In genomic region chr1:78843111-78843908, GRCh38 we compare ENCODE assay signal across 21 cellular contexts.
DNase-seq lines count a peak whose midpoint lies in the region; ATAC-seq and TF ChIP-seq lines count a peak whose summit lies in the region.
"Had no signal": no experiment of that assay in that cellular context is flagged by ENCODE, and none has a peak within 500 bp of the region (broad histone marks: within the 10 kb centered on the region; RNA-seq: fewer than 3 reads in every experiment).

No MANE protein-coding gene starts in this region.

- no peaks in the 10 kb centered on the region for H4K20me1 ChIP-seq in mammary epithelial cell (ENCODE audit: insufficient read depth, low read length)

- H3K4me1 ChIP-seq in mammary epithelial cell (ENCODE audit: insufficient read depth, low read length) (peaks cover 5% of the 10 kb centered on the region), ascending aorta (no peaks in the 10 kb centered on the region)

- no peak overlapping the region for H2AFZ ChIP-seq in mammary epithelial cell (ENCODE audit: low read depth, low read length)

- no peak for ATAC-seq in HG02870 (IDR thresholded peaks at IDR 0.05; ENCODE audit: unreplicated experiment)
- no peak for ATAC-seq in HG02763 (IDR thresholded peaks at IDR 0.05; ENCODE audit: unreplicated experiment)
- ATAC-seq: activated T-cell treated with anti-CD3 and anti-CD28 coated beads, Interleukin-2, amount 50 U/mL, for 4 hours; GM23338; lower lobe of right lung had no signal

- no peaks in the 10 kb centered on the region for H3K27me3 ChIP-seq in mammary epithelial cell (ENCODE audit: insufficient read depth, low read length)
- no peaks in the 10 kb centered on the region for H3K27me3 ChIP-seq in ascending aorta

- H3K36me3 ChIP-seq in mammary epithelial cell (ENCODE audit: insufficient read depth, low read length) (no peaks in the 10 kb centered on the region), ascending aorta (no peaks in the 10 kb centered on the region)
- H3K36me3 ChIP-seq: lower lobe of right lung had no signal

- in situ Hi-C loops in mammary epithelial cell (cut with MboI; ENCODE audit: low sequenced_read_pairs in 2 of 2): loop anchor here (25.0 kb wide), 1 partner anchor 519 kb away; no protein-coding TSS in a partner anchor

- intact Hi-C loops in mammary epithelial cell (cut with micrococcal nuclease): no loop called here
- intact Hi-C loops in ascending aorta (cut with DNase I): no loop called here

- no peak overlapping the region for H3K4me2 ChIP-seq in mammary epithelial cell (ENCODE audit: insufficient read depth, low read depth, low read length)
- H3K4me2 ChIP-seq: GM23338 had no signal

- H3K27ac ChIP-seq in VCaP: peak overlapping the region; percentile 52
- H3K27ac ChIP-seq in mammary epithelial cell (ENCODE audit: insufficient read depth, low read depth, low read length): no peak overlapping the region
- H3K27ac ChIP-seq in ascending aorta: no peak overlapping the region
- H3K27ac ChIP-seq: C4-2B, lower lobe of right lung had no signal

- 84% methylated on average over 4 of the region's 5 CpGs for WGBS in mammary epithelial cell (ENCODE audit: low coverage, missing lambda C conversion rate)

- DNase-seq in A172 (ENCODE audit: low spot score) (peak; percentile 8), HFF-Myc (ENCODE audit: extremely low read depth, low read depth) (peak; percentile 33), fibroblast of peridontal ligament (ENCODE audit: extremely low read depth) (peak; percentile 49), mammary epithelial cell (no peak), ascending aorta (ENCODE audit: low spot score in 2 of 2) (no peak)
- DNase-seq: 8988T; activated CD4-positive, alpha-beta T cell treated with anti-CD3 and anti-CD28 coated beads for 1 hour; activated CD8-positive, alpha-beta memory T cell treated with anti-CD3 and anti-CD28 coated beads for 24 hours; activated naive CD4-positive, alpha-beta T cell treated with anti-CD3 and anti-CD28 coated beads, Interleukin-2, amount 10 ng/mL, durations not matched to agents 7 days and 5 days; activated T-cell treated with anti-CD3 and anti-CD28 coated beads, Interleukin-2, amount 50 U/mL, for 4 hours; GF-D8; lower lobe of right lung; NCI-H1048; NCI-H2029 treated with DMSO at 0.1 percent for 48 hours; nucleus accumbens; T1000 had no signal

- dilution Hi-C loops in mammary epithelial cell (cut with HindIII; ENCODE audit: low sequenced_read_pairs): no loop called here

- TF ChIP-seq CTCF in HFF-Myc (IDR thresholded peaks at IDR 0.05; ENCODE audit: low read depth, low read length, missing control alignments) (no peak), VCaP (conservative IDR thresholded peaks at IDR 0.05) (no peak), mammary epithelial cell (conservative IDR thresholded peaks at IDR 0.05 in 1 of 2, IDR thresholded peaks at IDR 0.05 in 1 of 2; ENCODE audit: extremely low read depth in 1 of 2, insufficient read depth in 1 of 2, low read depth in 1 of 2, low read length in 2 of 2) (no peak), ascending aorta (IDR thresholded peaks at IDR 0.05) (no peak)

- BruUV-seq in mammary epithelial cell (replicated peaks; lab: Mats Ljungman, UMichigan): no TSS peak

- no peaks in the 10 kb centered on the region for H3K79me2 ChIP-seq in mammary epithelial cell (ENCODE audit: insufficient read depth, low read length)

- CTCF ChIA-PET in mammary epithelial cell (lab: Charles Lee; ENCODE audit: low non-redundant PET): no interaction called here

- no peak overlapping the region for H3K9ac ChIP-seq in mammary epithelial cell (ENCODE audit: insufficient read depth, low read length)

- H3K4me3 ChIP-seq in HFF-Myc (replicated peaks; ENCODE audit: low read depth, low read length) (no peak overlapping the region), mammary epithelial cell (replicated peaks in 1 of 3; ENCODE audit: insufficient read depth in 1 of 3, low read depth in 2 of 3, low read length in 3 of 3) (no peak overlapping the region), ascending aorta (no peak overlapping the region)
- H3K4me3 ChIP-seq: GM23338, lower lobe of right lung had no signal

- H3K9me3 ChIP-seq in mammary epithelial cell (replicated peaks; ENCODE audit: insufficient read depth, low read length) (no peaks in the 10 kb centered on the region), ascending aorta (no peaks in the 10 kb centered on the region)
- H3K9me3 ChIP-seq: lower lobe of right lung had no signal

Comparison
In these comparisons a context has a peak if more than half of its experiments do, and no peak if none do; other contexts are left out.
1. DNase-seq: peak in A172 (single experiment), HFF-Myc (single experiment) and fibroblast of peridontal ligament (single experiment); none in mammary epithelial cell (single experiment) and ascending aorta (0 of 2).